In the genomic region with DNA sequence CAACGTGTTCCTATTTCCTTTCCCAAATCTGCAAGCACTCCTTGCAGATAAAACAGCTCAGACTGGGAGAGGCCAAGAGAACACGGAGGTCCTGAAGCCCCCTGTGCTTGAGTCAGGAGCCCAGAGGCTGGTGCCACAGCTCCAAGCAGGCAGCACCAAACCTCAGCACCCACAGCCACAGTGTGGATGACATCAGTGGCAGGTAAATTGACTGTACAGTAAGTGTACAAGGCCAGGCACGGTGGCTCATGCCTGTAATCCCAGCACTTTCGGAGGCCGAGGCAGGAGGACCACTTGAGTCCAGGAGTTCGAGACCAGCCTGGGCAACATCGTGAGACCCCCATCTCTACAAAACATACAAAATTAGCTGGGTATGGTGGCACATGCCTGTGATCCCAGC, we compare ENCODE assay signal across 17 cellular contexts. TPM values are rescaled to one million over a fixed set of nuclear protein-coding genes. Genes with fewer than 3 reads are reported as not detected.
DNase-seq lines count a peak whose midpoint lies in the region; ATAC-seq and TF ChIP-seq lines count a peak whose summit lies in the region.
"Had no signal": no experiment of that assay in that cellular context is flagged by ENCODE, and none has a peak within 500 bp of the region (broad histone marks: within the 10 kb centered on the region; RNA-seq: fewer than 3 reads in every experiment).

No MANE protein-coding gene starts in this region.

- DNase-seq in activated T-cell treated with anti-CD3 and anti-CD28 coated beads, Interleukin-2, amount 50 U/mL, for 24 hours: peak; percentile 30
- no peak for DNase-seq in activated T-cell treated with anti-CD3 and anti-CD28 coated beads, Interleukin-2, amount 50 U/mL, for 4 hours
- DNase-seq in esophagus squamous epithelium (lab: John Stamatoyannopoulos, UW) (no peak), neuronal stem cell (ENCODE audit: low spot score) (no peak), ureter (ENCODE audit: low spot score) (peak; percentile 42), SW480 (ENCODE audit: low spot score) (no peak), NCI-H1417 (lab: John Stamatoyannopoulos, UW) (no peak), HUDEP-2 (lab: John Stamatoyannopoulos, UW; ENCODE audit: unreplicated experiment in 76 of 76) (no peak)
- DNase-seq: ACHN; activated naive CD4-positive, alpha-beta T cell treated with Interleukin-2 at 50 U/mL for 16 hours; DMS153; foreskin melanocyte; NCI-H1436; NCI-H2171 treated with DMSO at 0.1 percent for 48 hours; NCI-H774 had no signal

- H3K27ac Mint-ChIP-seq in activated T-cell treated with anti-CD3 and anti-CD28 coated beads, Interleukin-2, amount 50 U/mL, for 24 hours: peak overlapping the region; percentile 22

- peak overlapping the region; percentile 5 to 90 (median 82) for H3K27ac ChIP-seq in esophagus squamous epithelium
- H3K27ac ChIP-seq in neuronal stem cell (replicated peaks; ENCODE audit: low read length): no peak overlapping the region
- H3K27ac ChIP-seq: pancreas had no signal

- no peak for TF ChIP-seq POLR2A in esophagus squamous epithelium (IDR thresholded peaks at IDR 0.05)

- H2BK5ac ChIP-seq in neuronal stem cell (ENCODE audit: low read length): no peak overlapping the region

- no peak for ATAC-seq in activated T-cell treated with anti-CD3 and anti-CD28 coated beads, Interleukin-2, amount 50 U/mL, for 4 hours
- ATAC-seq: left colon, pancreas had no signal

- no peak overlapping the region for H3K4me3 Mint-ChIP-seq in activated T-cell treated with anti-CD3 and anti-CD28 coated beads, Interleukin-2, amount 50 U/mL, for 24 hours
- H3K4me3 Mint-ChIP-seq in activated T-cell treated with anti-CD3 and anti-CD28 coated beads, Interleukin-2, amount 50 U/mL, for 4 hours: no peak overlapping the region

- H3K36me3 Mint-ChIP-seq in activated T-cell treated with anti-CD3 and anti-CD28 coated beads, Interleukin-2, amount 50 U/mL, for 24 hours (ENCODE audit: low read depth): no peaks in the 10 kb centered on the region
- H3K36me3 Mint-ChIP-seq in activated T-cell treated with anti-CD3 and anti-CD28 coated beads, Interleukin-2, amount 50 U/mL, for 4 hours (ENCODE audit: insufficient read depth): no peaks in the 10 kb centered on the region

- H3K4me1 Mint-ChIP-seq in activated T-cell treated with anti-CD3 and anti-CD28 coated beads, Interleukin-2, amount 50 U/mL, for 24 hours (ENCODE audit: low read depth): peaks cover 27% of the 10 kb centered on the region
- peaks cover 14% of the 10 kb centered on the region for H3K4me1 Mint-ChIP-seq in activated T-cell treated with anti-CD3 and anti-CD28 coated beads, Interleukin-2, amount 50 U/mL, for 4 hours (ENCODE audit: low read depth)

- H3K4me2 ChIP-seq in neuronal stem cell (ENCODE audit: insufficient read depth, low read length, poor library complexity, severe bottlenecking): no peak overlapping the region

- H3K9me3 ChIP-seq in esophagus squamous epithelium (no peaks in the 10 kb centered on the region), neuronal stem cell (replicated peaks in 1 of 2; ENCODE audit: control insufficient read depth in 2 of 2, insufficient read depth in 1 of 2, low read depth in 1 of 2, low read length in 2 of 2) (no peaks in the 10 kb centered on the region)
- H3K9me3 ChIP-seq: pancreas had no signal

- H3K23ac ChIP-seq in neuronal stem cell (ENCODE audit: low read depth, low read length, poor library complexity): no peak overlapping the region

- no peak overlapping the region for H3K18ac ChIP-seq in neuronal stem cell (ENCODE audit: low read length)

- no peak overlapping the region for H2BK12ac ChIP-seq in neuronal stem cell (ENCODE audit: low read length)

- H2AFZ ChIP-seq in neuronal stem cell (ENCODE audit: low read length): peak overlapping the region; percentile 56

- no peak overlapping the region for H2BK120ac ChIP-seq in neuronal stem cell (ENCODE audit: low read depth, low read length)

- peak overlapping the region; percentile 41 for H2AK5ac ChIP-seq in neuronal stem cell (ENCODE audit: low read depth, low read length)

- H3K4me3 ChIP-seq in esophagus squamous epithelium: no peak overlapping the region
- H3K4me3 ChIP-seq in neuronal stem cell (ENCODE audit: low read length in 2 of 2): no peak overlapping the region
- H3K4me3 ChIP-seq: pancreas had no signal

- H3K4me1 ChIP-seq in esophagus squamous epithelium (peaks cover 8 to 80% (median 19%) of the 10 kb centered on the region in 3 donors), neuronal stem cell (ENCODE audit: control insufficient read depth in 2 of 2, insufficient read depth in 1 of 2, low read depth in 1 of 2, low read length in 2 of 2) (peaks cover 14 to 19% of the 10 kb centered on the region in 2 donors)

- H3K27me3 ChIP-seq in esophagus squamous epithelium (peaks cover 0 to 67% (median 3%) of the 10 kb centered on the region in 4 donors), neuronal stem cell (ENCODE audit: control insufficient read depth in 3 of 3, insufficient read depth in 3 of 3, low read depth in 1 of 3, low read length in 3 of 3) (peaks cover 0 to 36% (median 5%) of the 10 kb centered on the region in 3 experiments)
- H3K27me3 ChIP-seq: pancreas had no signal

- WGBS in esophagus squamous epithelium, 2 donors: 88% methylated on average over 6 of the region's 7 CpGs; no CpG with 5 or more reads in 1 of the 2 donors
- no CpG with 5 or more reads among the region's 7 CpGs for WGBS in neuronal stem cell (ENCODE audit: extremely low coverage in 2 of 2, insufficient read length in 2 of 2, insufficient replicate concordance in 1 of 2), 2 donors

- no peak overlapping the region for H3K4ac ChIP-seq in neuronal stem cell (ENCODE audit: low read length)

- no peak for TF ChIP-seq CTCF in esophagus squamous epithelium (IDR thresholded peaks at IDR 0.05)

- no peak overlapping the region for H4K8ac ChIP-seq in neuronal stem cell (ENCODE audit: low read depth, low read length)

- H3K9me3 Mint-ChIP-seq in activated T-cell treated with anti-CD3 and anti-CD28 coated beads, Interleukin-2, amount 50 U/mL, for 24 hours: no peaks in the 10 kb centered on the region
- H3K9me3 Mint-ChIP-seq in activated T-cell treated with anti-CD3 and anti-CD28 coated beads, Interleukin-2, amount 50 U/mL, for 4 hours: no peaks in the 10 kb centered on the region

- H3K14ac ChIP-seq in neuronal stem cell (ENCODE audit: low read length): peak overlapping the region; percentile 39

- H3K36me3 ChIP-seq in esophagus squamous epithelium (no peaks in the 10 kb centered on the region), neuronal stem cell (replicated peaks in 1 of 2; ENCODE audit: control insufficient read depth in 2 of 2, insufficient read depth in 2 of 2, low read length in 2 of 2) (peaks cover 0 to 7% of the 10 kb centered on the region in 2 donors)
- H3K36me3 ChIP-seq: pancreas had no signal

- no peak overlapping the region for H4K91ac ChIP-seq in neuronal stem cell (ENCODE audit: low read depth, low read length, poor library complexity)

- peaks cover 22% of the 10 kb centered on the region for H3K27me3 Mint-ChIP-seq in activated T-cell treated with anti-CD3 and anti-CD28 coated beads, Interleukin-2, amount 50 U/mL, for 24 hours
- H3K27me3 Mint-ChIP-seq in activated T-cell treated with anti-CD3 and anti-CD28 coated beads, Interleukin-2, amount 50 U/mL, for 4 hours (ENCODE audit: low read depth): peaks cover 8% of the 10 kb centered on the region

- H3K9ac ChIP-seq in neuronal stem cell (ENCODE audit: low read depth, low read length, poor library complexity): peak overlapping the region; percentile 60

- H3K79me1 ChIP-seq in neuronal stem cell (ENCODE audit: low read depth, low read length): peaks cover 5% of the 10 kb centered on the region

- intact Hi-C loops in esophagus squamous epithelium (cut with DNase I): loop anchor here (10.0 kb wide), 1 partner anchor 125 kb away; no protein-coding TSS in a partner anchor

- H2BK15ac ChIP-seq in neuronal stem cell (ENCODE audit: low read length): no peak overlapping the region

RNA-seq across cellular contexts. Expression of a gene that starts 1.9 kb away (rescaled TPM):
- 1 to 10 TPM; 2.8 to 3.6 (median 3.0) TPM for total RNA-seq in activated T-cell treated with anti-CD3 and anti-CD28 coated beads, Interleukin-2, amount 50 U/mL, for 4 hours
- total RNA-seq in esophagus squamous epithelium (100 to 1,000 TPM in 1 of 4 donors, 10 to 100 TPM in 3; 25.0 to 242 (median 54.9) TPM), ureter (289 TPM)
- polyA plus RNA-seq in neuronal stem cell (2013, experiment 1 of 2): 54.3 TPM
- polyA plus RNA-seq in neuronal stem cell (2013, experiment 2 of 2): 53.4 TPM

Comparison
In these comparisons a context has a peak if more than half of its experiments do, and no peak if none do; other contexts are left out.
1. DNase-seq: peak in activated T-cell treated with anti-CD3 and anti-CD28 coated beads, Interleukin-2, amount 50 U/mL, for 24 hours (single experiment) and ureter (single experiment); none in activated T-cell treated with anti-CD3 and anti-CD28 coated beads, Interleukin-2, amount 50 U/mL, for 4 hours (single experiment), esophagus squamous epithelium (single experiment), neuronal stem cell (single experiment), SW480 (single experiment), NCI-H1417 (0 of 3) and HUDEP-2 (0 of 76).
2. RNA of a gene that starts 1.9 kb away (total RNA-seq): 289 TPM in ureter (single experiment) and 25.0 to 242 TPM in esophagus squamous epithelium; 2.8 to 3.6 TPM in activated T-cell treated with anti-CD3 and anti-CD28 coated beads, Interleukin-2, amount 50 U/mL, for 4 hours; every median in the first group is over 4 times any median in the second.